Comparison of ENCODE assay signal across 18 cellular contexts in genomic region chr6:122653094-122653493, GRCh38. TPM values are rescaled to one million over a fixed set of nuclear protein-coding genes. Genes with fewer than 3 reads are reported as not detected.
A peak's percentile ranks its signal among the peaks of the same experiment; 100 is the strongest.
DNase-seq lines count a peak whose midpoint lies in the region; ATAC-seq and TF ChIP-seq lines count a peak whose summit lies in the region.
"Had no signal": no experiment of that assay in that cellular context is flagged by ENCODE, and none has a peak within 500 bp of the region (broad histone marks: within the 10 kb centered on the region; RNA-seq: fewer than 3 reads in every experiment).

No MANE protein-coding gene starts in this region.

- no peak for ATAC-seq in HG03139 (IDR thresholded peaks at IDR 0.05; ENCODE audit: unreplicated experiment)
- ATAC-seq: GM12878 had no signal

- no peak for TF ChIP-seq CTCF in RWPE1 (conservative IDR thresholded peaks at IDR 0.05; ENCODE audit: low read depth)
- no peak for TF ChIP-seq CTCF in fibroblast of the aortic adventitia (IDR thresholded peaks at IDR 0.05; ENCODE audit: insufficient read depth, low read length)
- no peak for TF ChIP-seq CTCF in HFFc6 (IDR thresholded peaks at IDR 0.05)

- CTCF ChIA-PET in RWPE1 (lab: Yijun Ruan, JAX), result interaction anchor here (0.6 kb wide), 1 partner anchor 25 kb away, joined by 3 read pairs; no protein-coding TSS in a partner anchor

- no peak overlapping the region for H3K27ac Mint-ChIP-seq in HFFc6
- H3K27ac Mint-ChIP-seq: activated T-helper 1 cell treated with anti-CD3 and anti-CD28 coated beads, Interleukin-12 subunit alpha, Interleukin-12 subunit beta, Interleukin-2, Interleukin-4 antibody, amounts not matched to agents 30 ng/mL and 10 ng/mL and 1 ng/mL, durations not matched to agents 14 hours and 24 hours and 36 hours; B cell; T-helper 2 cell treated with Interferon-gamma antibody and Interleukin-4, amounts not matched to agents 5 μg/mL and 100 μg/mL, for 36 hours had no signal

- H3K4me3 ChIP-seq in fibroblast of the aortic adventitia (ENCODE audit: low read depth, low read length) (no peak overlapping the region), skeletal muscle cell (ENCODE audit: low read depth, low read length) (no peak overlapping the region)
- H3K4me3 ChIP-seq: GM12878 had no signal

- H3K4me3 Mint-ChIP-seq in HFFc6, result no peak overlapping the region
- H3K4me3 Mint-ChIP-seq: activated T-helper 1 cell treated with anti-CD3 and anti-CD28 coated beads, Interleukin-12 subunit alpha, Interleukin-12 subunit beta, Interleukin-2, Interleukin-4 antibody, amounts not matched to agents 30 ng/mL and 10 ng/mL and 1 ng/mL, durations not matched to agents 14 hours and 24 hours and 36 hours; B cell; T-helper 2 cell treated with Interferon-gamma antibody and Interleukin-4, amounts not matched to agents 5 μg/mL and 100 μg/mL, for 36 hours had no signal

- no peak overlapping the region for H3K27ac ChIP-seq in RWPE1
- H3K27ac ChIP-seq: parathyroid adenoma had no signal

- H3K4me1 Mint-ChIP-seq in HFFc6 (ENCODE audit: low read depth), result no peaks in the 10 kb centered on the region
- H3K4me1 Mint-ChIP-seq: B cell had no signal

- peaks cover 18% of the 10 kb centered on the region for H3K9me3 Mint-ChIP-seq in HFFc6
- H3K9me3 Mint-ChIP-seq: activated T-helper 1 cell treated with anti-CD3 and anti-CD28 coated beads, Interleukin-12 subunit alpha, Interleukin-12 subunit beta, Interleukin-2, Interleukin-4 antibody, amounts not matched to agents 30 ng/mL and 10 ng/mL and 1 ng/mL, durations not matched to agents 14 hours and 24 hours and 36 hours; T-helper 2 cell treated with Interferon-gamma antibody and Interleukin-4, amounts not matched to agents 5 μg/mL and 100 μg/mL, for 36 hours had no signal

- no peaks in the 10 kb centered on the region; the same call in 1 of the 2 replicates for H3K27me3 Mint-ChIP-seq in HFFc6 (ENCODE audit: insufficient read depth)
- H3K27me3 Mint-ChIP-seq: B cell had no signal

- no peaks in the 10 kb centered on the region for H3K36me3 Mint-ChIP-seq in HFFc6 (ENCODE audit: low read depth)

- POLR2A ChIA-PET in RWPE1 (lab: Yijun Ruan, JAX; ENCODE audit: low non-redundant PET), result no interaction called here

- DNase-seq in ELR (ENCODE audit: low read depth) (peak; percentile 22), RWPE1 (ENCODE audit: low spot score) (peak; percentile 63), fibroblast of the aortic adventitia (ENCODE audit: low read depth) (peak; percentile 43), skeletal muscle cell (ENCODE audit: low read depth) (peak; percentile 67), NCI-H2196 treated with DMSO at 0.1 percent for 48 hours (lab: John Stamatoyannopoulos, UW; ENCODE audit: unreplicated experiment) (no peak), NCI-H2107 treated with DMSO at 0.1 percent for 48 hours (lab: John Stamatoyannopoulos, UW; ENCODE audit: unreplicated experiment) (no peak), HFFc6 (no peak)
- DNase-seq: activated CD4-positive, alpha-beta T cell treated with anti-CD3 and anti-CD28 coated beads, Interleukin-2, amount 50 U/mL, for 4 hours; amygdala; DMS79; effector CD4-positive, alpha-beta T cell; stimulated activated CD4-positive, alpha-beta T cell treated with anti-CD3 and anti-CD28 coated beads, Interleukin-15, amount 100 ng/mL, for 24 hours had no signal

RNA-seq across cellular contexts. Expression of gene PKIB, which starts 42.9 kb away (rescaled TPM):
- total RNA-seq in fibroblast of the aortic adventitia (ENCODE audit: low replicate concordance), result 0.57 and 3.1 TPM in 2 replicates
- total RNA-seq in HFFc6 (2021; fragmentation: NEBNext Ultra II Directional; extraction: Animal tissue kit (Norgen Biotek cat#: 25700)), result under 1 TPM in 1 of 6 experiments, not detected in 5; 0.22 TPM
- total RNA-seq: activated T-helper 1 cell treated with anti-CD3 and anti-CD28 coated beads, Interleukin-12 subunit alpha, Interleukin-12 subunit beta, Interleukin-2, Interleukin-4 antibody, amounts not matched to agents 30 ng/mL and 10 ng/mL and 1 ng/mL, durations not matched to agents 14 hours and 24 hours and 36 hours had no signal

Comparison
In these comparisons a context has a peak if more than half of its experiments do, and no peak if none do; other contexts are left out.
1. DNase-seq: peak in ELR (single experiment), RWPE1 (single experiment), fibroblast of the aortic adventitia (single experiment) and skeletal muscle cell (single experiment); none in NCI-H2196 treated with DMSO at 0.1 percent for 48 hours (single experiment), NCI-H2107 treated with DMSO at 0.1 percent for 48 hours (single experiment) and HFFc6 (single experiment).